ENCODE assay signal across 8 cellular contexts in the genomic region with DNA sequence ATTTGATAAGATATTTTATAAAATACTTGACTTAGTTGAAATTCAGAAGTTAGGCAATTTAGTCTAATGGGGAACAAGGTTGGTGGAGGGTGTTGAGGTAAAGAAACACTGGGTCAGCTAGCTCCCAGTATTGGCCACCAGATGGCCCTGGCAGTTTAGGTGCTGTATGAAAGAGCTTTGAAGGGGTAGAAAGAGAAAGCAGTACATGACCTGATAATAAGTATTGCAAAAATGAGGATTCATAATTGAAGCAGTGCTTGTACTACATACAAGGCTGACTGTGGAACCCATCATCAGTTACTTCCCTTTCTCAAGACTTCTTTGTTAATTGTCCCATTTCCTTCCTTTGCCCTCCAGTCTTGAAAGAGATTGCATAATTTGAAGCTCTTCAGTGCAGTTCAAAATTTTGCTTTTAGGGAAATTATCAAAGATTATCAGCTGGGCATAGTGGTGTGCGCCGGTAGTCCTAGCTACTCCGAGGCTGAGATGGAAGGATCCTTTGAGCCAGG. TPM values are rescaled to one million over a fixed set of nuclear protein-coding genes. Genes with fewer than 3 reads are reported as not detected.
DNase-seq lines count a peak whose midpoint lies in the region; TF ChIP-seq lines count a peak whose summit lies in the region.

No MANE protein-coding gene starts in this region.

- peak; percentile 70 for TF ChIP-seq CTCF in fibroblast of villous mesenchyme (IDR thresholded peaks at IDR 0.05; ENCODE audit: insufficient read depth, low read depth, low read length)
- peak; percentile 89 for TF ChIP-seq CTCF in retinal pigment epithelial cell (conservative IDR thresholded peaks at IDR 0.05; ENCODE audit: low read depth, low read length)

- H3K4me3 ChIP-seq in fibroblast of villous mesenchyme (ENCODE audit: low read depth, low read length) (no peak overlapping the region), retinal pigment epithelial cell (ENCODE audit: low read length) (no peak overlapping the region)

- DNase-seq in NCI-H1417 (lab: John Stamatoyannopoulos, UW) = peak in 2 of 3 experiments; percentile 19 to 69
- DNase-seq in NCI-H1417 treated with DMSO at 0.1 percent for 48 hours (lab: John Stamatoyannopoulos, UW) = no peak
- peak; percentile 52 for DNase-seq in LHCN-M2 (ENCODE audit: low read depth)
- peak; percentile 98 for DNase-seq in SKM-1 treated with dmso at 0.1 percent for 144 hours (lab: John Stamatoyannopoulos, UW; ENCODE audit: unreplicated experiment)
- DNase-seq in fibroblast of villous mesenchyme (ENCODE audit: low read depth) = peak; percentile 49
- no peak for DNase-seq in retinal pigment epithelial cell (ENCODE audit: low read depth)
- DNase-seq in DMS79 treated with DMSO at 0.1 percent for 48 hours (lab: John Stamatoyannopoulos, UW) = no peak
- DNase-seq in activated CD8-positive, alpha-beta memory T cell treated with anti-CD3 and anti-CD28 coated beads for 24 hours = no peak

RNA-seq across cellular contexts. Expression of a gene that starts 29.4 kb away (rescaled TPM):
- total RNA-seq in LHCN-M2 (2014; rRNA removed) = 22.3 and 30.4 TPM in 2 replicates
- 13.2 TPM for polyA plus RNA-seq in LHCN-M2 (2012)
- total RNA-seq in fibroblast of villous mesenchyme = 35.1 and 40.2 TPM in 2 replicates

Comparison
In these comparisons a context has a peak if more than half of its experiments do, and no peak if none do; other contexts are left out.
1. DNase-seq: peak in NCI-H1417 (2 of 3), LHCN-M2 (single experiment), SKM-1 treated with dmso at 0.1 percent for 144 hours (single experiment) and fibroblast of villous mesenchyme (single experiment); none in NCI-H1417 treated with DMSO at 0.1 percent for 48 hours (single experiment), retinal pigment epithelial cell (single experiment), DMS79 treated with DMSO at 0.1 percent for 48 hours (single experiment) and activated CD8-positive, alpha-beta memory T cell treated with anti-CD3 and anti-CD28 coated beads for 24 hours (single experiment).